Comparison of ENCODE assay signal across 17 cellular contexts in genomic region chr5:127697894-127698600, GRCh38. TPM values are rescaled to one million over a fixed set of nuclear protein-coding genes. Genes with fewer than 3 reads are reported as not detected.
DNase-seq lines count a peak whose midpoint lies in the region; ATAC-seq and TF ChIP-seq lines count a peak whose summit lies in the region.
"Had no signal": no experiment of that assay in that cellular context is flagged by ENCODE, and none has a peak within 500 bp of the region (broad histone marks: within the 10 kb centered on the region; RNA-seq: fewer than 3 reads in every experiment).

No MANE protein-coding gene starts in this region.

- POLR2A ChIA-PET in PC-3 (lab: Charles Lee; ENCODE audit: unreplicated experiment), result no interaction called here

- H3K9ac ChIP-seq in PC-3 (ENCODE audit: low read length) (no peak overlapping the region), parathyroid adenoma (no peak overlapping the region)

- TF ChIP-seq CTCF in PC-3 (conservative IDR thresholded peaks at IDR 0.05; ENCODE audit: low read depth, low read length) (no peak), parathyroid adenoma (IDR thresholded peaks at IDR 0.05) (no peak)

- no peaks in the 10 kb centered on the region for H3K79me2 ChIP-seq in PC-3 (ENCODE audit: low read length)
- H3K79me2 ChIP-seq in parathyroid adenoma, result no peaks in the 10 kb centered on the region

- no peak overlapping the region for H3K27ac ChIP-seq in PC-3 (ENCODE audit: low read length)
- no peak overlapping the region for H3K27ac ChIP-seq in epithelial cell of prostate
- no peak overlapping the region for H3K27ac ChIP-seq in parathyroid adenoma
- H3K27ac ChIP-seq: heart right ventricle had no signal

- BruUV-seq in PC-3 (replicated peaks; lab: Mats Ljungman, UMichigan), result no TSS peak

- no peaks in the 10 kb centered on the region for H4K20me1 ChIP-seq in PC-3 (ENCODE audit: low read length)

- DNase-seq in ELR (ENCODE audit: low read depth) (peak; percentile 72), PC-3 (peak; percentile 70), epithelial cell of prostate (ENCODE audit: low read depth, low spot score) (peak; percentile 45), NCI-H2171 (lab: John Stamatoyannopoulos, UW) (no peak), activated gamma-delta T cell treated with Interleukin-2 at 50 U/mL for 16 hours (no peak), NCI-H2107 (lab: John Stamatoyannopoulos, UW) (no peak)
- DNase-seq: activated CD8-positive, alpha-beta T cell treated with anti-CD3 and anti-CD28 coated beads for 36 hours; activated effector memory CD4-positive, alpha-beta T cell treated with Interleukin-2 at 50 U/mL for 16 hours; endodermal cell; heart right ventricle; left ventricle myocardium superior; naive thymus-derived CD4-positive, alpha-beta T cell; NCI-H1436 treated with DMSO at 0.1 percent for 48 hours; Right ventricle myocardium superior had no signal

- H3K36me3 ChIP-seq in PC-3 (ENCODE audit: low read depth, low read length) (no peaks in the 10 kb centered on the region), parathyroid adenoma (ENCODE audit: control insufficient read depth, insufficient read depth, low read length) (no peaks in the 10 kb centered on the region)
- H3K36me3 ChIP-seq: HAP-1, heart right ventricle had no signal

- H3K27me3 ChIP-seq in PC-3 (ENCODE audit: low read length) (peaks cover 77% of the 10 kb centered on the region), parathyroid adenoma (ENCODE audit: control insufficient read depth, insufficient read depth, low read length) (no peaks in the 10 kb centered on the region)
- H3K27me3 ChIP-seq: heart right ventricle had no signal

- CTCF ChIA-PET in PC-3 (lab: Charles Lee), result no interaction called here

- H3K4me2 ChIP-seq in PC-3 (ENCODE audit: low read length) (no peak overlapping the region), parathyroid adenoma (ENCODE audit: low read length) (peak overlapping the region; percentile 35)

- H3K4me3 ChIP-seq in PC-3 (ENCODE audit: low read length), result no peak overlapping the region
- no peak overlapping the region for H3K4me3 ChIP-seq in parathyroid adenoma (ENCODE audit: low read depth, low read length)
- H3K4me3 ChIP-seq: HAP-1, heart right ventricle had no signal

- ATAC-seq in PC-3, result peak; percentile 61
- ATAC-seq in GM19455 (IDR thresholded peaks at IDR 0.05; ENCODE audit: unreplicated experiment), result no peak
- ATAC-seq: activated CD8-positive, alpha-beta T cell treated with anti-CD3 and anti-CD28 coated beads for 36 hours; left ventricle myocardium superior; naive thymus-derived CD4-positive, alpha-beta T cell had no signal

- peaks cover 7% of the 10 kb centered on the region for H3K4me1 ChIP-seq in PC-3 (ENCODE audit: insufficient read depth, low read length)
- peaks cover 5% of the 10 kb centered on the region for H3K4me1 ChIP-seq in parathyroid adenoma

- intact Hi-C loops in PC-3 (cut with micrococcal nuclease), result no loop called here

- H3K9me3 ChIP-seq in PC-3 (ENCODE audit: low read length) (no peaks in the 10 kb centered on the region), parathyroid adenoma (ENCODE audit: control insufficient read depth, low read length) (no peaks in the 10 kb centered on the region)
- H3K9me3 ChIP-seq: HAP-1, heart right ventricle had no signal

- H3K9me2 ChIP-seq in PC-3 (replicated peaks; ENCODE audit: low read length), result no peaks in the 10 kb centered on the region

- H2AFZ ChIP-seq in PC-3 (ENCODE audit: low read length), result no peak overlapping the region
- H2AFZ ChIP-seq in parathyroid adenoma, result peak overlapping the region; percentile 4

- H3F3A ChIP-seq in PC-3 (ENCODE audit: low read length, unreplicated experiment), result no peaks in the 10 kb centered on the region

RNA-seq across cellular contexts. Expression of gene CCDC192, which starts 5.1 kb away (rescaled TPM):
- not detected in 2 replicates for total RNA-seq in PC-3 (2014; rRNA removed)
- total RNA-seq: activated CD8-positive, alpha-beta T cell treated with anti-CD3 and anti-CD28 coated beads for 36 hours; left ventricle myocardium superior; naive thymus-derived CD4-positive, alpha-beta T cell; Right ventricle myocardium superior had no signal

RNA-seq across cellular contexts. Expression of gene CTXN3, which starts 49.2 kb away (rescaled TPM):
- total RNA-seq in PC-3 (2014; rRNA removed), result not detected in 2 replicates
- total RNA-seq: activated CD8-positive, alpha-beta T cell treated with anti-CD3 and anti-CD28 coated beads for 36 hours; endodermal cell; heart right ventricle; left ventricle myocardium superior; naive thymus-derived CD4-positive, alpha-beta T cell; Right ventricle myocardium superior had no signal

Comparison
In these comparisons a context has a peak if more than half of its experiments do, and no peak if none do; other contexts are left out.
1. DNase-seq: peak in ELR (single experiment), PC-3 (single experiment) and epithelial cell of prostate (single experiment); none in NCI-H2171 (single experiment), activated gamma-delta T cell treated with Interleukin-2 at 50 U/mL for 16 hours (single experiment) and NCI-H2107 (single experiment).